Comparison of ENCODE assay signal across 8 cellular contexts in genomic region chr11:72433455-72434061, GRCh38. TPM values are rescaled to one million over a fixed set of nuclear protein-coding genes. Genes with fewer than 3 reads are reported as not detected.
DNase-seq lines count a peak whose midpoint lies in the region; ATAC-seq and TF ChIP-seq lines count a peak whose summit lies in the region.

No MANE protein-coding gene starts in this region.

- H3K4me1 ChIP-seq in skeletal muscle satellite cell (ENCODE audit: control insufficient read depth, insufficient read depth, low read length): peaks cover 23% of the 10 kb centered on the region

- no peaks in the 10 kb centered on the region; the same call in 1 of the 2 replicates for H3K36me3 ChIP-seq in SU-DHL-6 (ENCODE audit: low read length)
- peaks cover 12% of the 10 kb centered on the region for H3K36me3 ChIP-seq in skeletal muscle satellite cell (ENCODE audit: insufficient read depth, low read length)

- ATAC-seq in HG02571 (IDR thresholded peaks at IDR 0.05; ENCODE audit: unreplicated experiment) (no peak), HG02642 (IDR thresholded peaks at IDR 0.05; ENCODE audit: poor library complexity, unreplicated experiment) (no peak)

- H3K9me3 ChIP-seq in SU-DHL-6 (ENCODE audit: insufficient read depth, low read length) (no peaks in the 10 kb centered on the region), skeletal muscle satellite cell (replicated peaks; ENCODE audit: low read length) (no peaks in the 10 kb centered on the region)

- peaks cover 17% of the 10 kb centered on the region for H3K79me2 ChIP-seq in SU-DHL-6 (ENCODE audit: insufficient read depth, low read length)

- H3K27me3 ChIP-seq in SU-DHL-6 (ENCODE audit: low read length) (no peaks in the 10 kb centered on the region), skeletal muscle satellite cell (ENCODE audit: control insufficient read depth, insufficient read depth, low read length) (no peaks in the 10 kb centered on the region)

- H2AFZ ChIP-seq in SU-DHL-6 (ENCODE audit: low read depth, low read length, severe bottlenecking): peak overlapping the region; percentile 86

- TF ChIP-seq CTCF in SU-DHL-6 (IDR thresholded peaks at IDR 0.05; ENCODE audit: insufficient read depth, low read length, poor library complexity, severe bottlenecking): no peak
- no peak for TF ChIP-seq CTCF in fibroblast of the aortic adventitia (IDR thresholded peaks at IDR 0.05; ENCODE audit: insufficient read depth, low read length)

- H3F3A ChIP-seq in SU-DHL-6 (ENCODE audit: insufficient read depth): no peaks in the 10 kb centered on the region

- no peaks in the 10 kb centered on the region for H3K9me2 ChIP-seq in SU-DHL-6 (replicated peaks; ENCODE audit: insufficient read depth, low read length)

- peak; percentile 8 to 44 for DNase-seq in NCI-H2081 (lab: John Stamatoyannopoulos, UW)
- no peak for DNase-seq in NCI-H2081 treated with DMSO at 0.1 percent for 48 hours (lab: John Stamatoyannopoulos, UW)
- DNase-seq in fibroblast of the aortic adventitia (ENCODE audit: low read depth): no peak
- no peak for DNase-seq in NCI-H187 (lab: John Stamatoyannopoulos, UW)

- peak overlapping the region; percentile 68 for H3K4me2 ChIP-seq in SU-DHL-6 (ENCODE audit: low read depth, low read length, poor library complexity, severe bottlenecking)
- H3K4me2 ChIP-seq in skeletal muscle satellite cell (ENCODE audit: low read length): peak overlapping the region; percentile 85

- peak overlapping the region; percentile 69 for H3K9ac ChIP-seq in SU-DHL-6 (ENCODE audit: low read length)
- peak overlapping the region; percentile 84 for H3K9ac ChIP-seq in skeletal muscle satellite cell (ENCODE audit: low read depth, low read length)

- no peak overlapping the region for H3K27ac ChIP-seq in SU-DHL-6 (ENCODE audit: low read depth, low read length)

- H3K4me3 ChIP-seq in SU-DHL-6 (ENCODE audit: insufficient read depth, low read length, poor library complexity, severe bottlenecking): peak overlapping the region; percentile 71
- peak overlapping the region; percentile 97 for H3K4me3 ChIP-seq in fibroblast of the aortic adventitia (ENCODE audit: low read depth, low read length)
- H3K4me3 ChIP-seq in skeletal muscle satellite cell (ENCODE audit: low read length): peak overlapping the region; percentile 91

- no peaks in the 10 kb centered on the region for H4K20me1 ChIP-seq in SU-DHL-6 (ENCODE audit: low read depth, low read length)

RNA-seq across cellular contexts. Expression of gene CLPB, which starts 0.8 kb away (rescaled TPM):
- total RNA-seq in fibroblast of the aortic adventitia (ENCODE audit: low replicate concordance): 19.5 and 24.0 TPM in 2 replicates
- 29.5 and 55.0 TPM in 2 replicates for total RNA-seq in skeletal muscle satellite cell (2012; rRNA removed)

Comparison
In these comparisons a context has a peak if more than half of its experiments do, and no peak if none do; other contexts are left out.
1. DNase-seq: peak in NCI-H2081 (2 of 2); none in NCI-H2081 treated with DMSO at 0.1 percent for 48 hours (single experiment), fibroblast of the aortic adventitia (single experiment) and NCI-H187 (0 of 2).
2. Peak in every context shown above with its lines, with median percentiles within 50 percentile points of each other: H3K4me3 ChIP-seq.